Comparison of ENCODE assay signal across 24 cellular contexts in genomic region chr12:56864318-56864717, GRCh38.
A peak's percentile ranks its signal among the peaks of the same experiment; 100 is the strongest.
DNase-seq lines count a peak whose midpoint lies in the region; ATAC-seq, FAIRE-seq and TF ChIP-seq lines count a peak whose summit lies in the region.
"Had no signal": no experiment of that assay in that cellular context is flagged by ENCODE, and none has a peak within 500 bp of the region (broad histone marks: within the 10 kb centered on the region; RNA-seq: fewer than 3 reads in every experiment).

No MANE protein-coding gene starts in this region.

- no peak for DNase-seq in K562 (ENCODE audit: extremely low read depth in 1 of 4, low spot score in 3 of 4)
- no peak for DNase-seq in spleen
- DNase-seq in inferior parietal cortex (ENCODE audit: extremely low spot score), result no peak
- DNase-seq: DMS79; EL; GF-D8; HCEC 1CT; NCI-H1048; NCI-H1417 treated with DMSO at 0.1 percent for 48 hours; NCI-H187; NCI-H2081 treated with DMSO at 0.1 percent for 48 hours; NCI-H2171 treated with DMSO at 0.1 percent for 48 hours; NCI-H524; NCI-H774; NK-92 treated with Interleukin-12 subunit alpha and Interleukin-12 subunit beta, amount 100 ng/mL, for 24 hours; Right ventricle myocardium superior; RPMI8226; T-cell had no signal

- ATAC-seq in K562, result no peak
- no peak for ATAC-seq in activated CD4-positive, CD25-positive, alpha-beta regulatory T cell treated with anti-CD3 and anti-CD28 coated beads, Interleukin-2, amount 50 U/mL, for 24 hours
- ATAC-seq: T-cell had no signal

- no peak for TF ChIP-seq EP300 in K562 (IDR thresholded peaks at IDR 0.05; ENCODE audit: low read length)

- FAIRE-seq in K562 (lab: Jason Lieb, UNC), result no peak
- FAIRE-seq: GM12892, H1 had no signal

- no peaks in the 10 kb centered on the region for H3K79me2 ChIP-seq in K562 (ENCODE audit: control insufficient read depth, insufficient read depth, low read length)

- 0 out of 22 replicates have a peak, but pooled peaks cover 0 to 4% (median 0%) of the 10 kb centered on the region in 11 experiments for H3K36me3 ChIP-seq in BLaER1 treated with 17β-estradiol and CSF1 and Interleukin-3, amounts not matched to agents 10 nM and 100 nM
- no peaks in the 10 kb centered on the region for H3K36me3 ChIP-seq in HEK293 (ENCODE audit: control insufficient read depth in 2 of 2, insufficient read depth in 1 of 2, low read length in 2 of 2)
- no peaks in the 10 kb centered on the region for H3K36me3 ChIP-seq in K562 (ENCODE audit: control insufficient read depth, insufficient read depth, low read length)
- H3K36me3 ChIP-seq in subcutaneous abdominal adipose tissue (ENCODE audit: control insufficient read depth in 5 of 5, insufficient read depth in 5 of 5, low read length in 5 of 5), result no peaks in the 10 kb centered on the region
- no peaks in the 10 kb centered on the region for H3K36me3 ChIP-seq in spleen

- 46% methylated on average over 2 of the region's 2 CpGs for WGBS in K562 (ENCODE audit: insufficient coverage, low coverage, missing lambda C conversion rate)
- WGBS in spleen, 5 donors, result 58 to 100% (median 88%) methylated on average over 2 of the region's 2 CpGs

- H3K9me1 ChIP-seq in K562 (ENCODE audit: control insufficient read depth, insufficient read depth, low read length), result no peaks in the 10 kb centered on the region

- peak overlapping the region in 6 of 10 experiments; percentile 8 to 41 (median 31); a peak in 7 of 20 replicates for H3K4me3 ChIP-seq in BLaER1 treated with 17β-estradiol and CSF1 and Interleukin-3, amounts not matched to agents 10 nM and 100 nM
- H3K4me3 ChIP-seq in HEK293 (ENCODE audit: low read depth, low read length), result no peak overlapping the region
- no peak overlapping the region for H3K4me3 ChIP-seq in K562
- H3K4me3 ChIP-seq in subcutaneous abdominal adipose tissue (ENCODE audit: low read depth in 1 of 5, low read length in 5 of 5), result peak overlapping the region in 3 of 5 donors; percentile 18 to 44 (median 36)
- H3K4me3 ChIP-seq in spleen, result no peak overlapping the region

- TF ChIP-seq CTCF in HEK293 (tag by site-specific recombination; IDR thresholded peaks at IDR 0.05) (no peak), K562 (IDR thresholded peaks at IDR 0.05 in 2 of 3, conservative IDR thresholded peaks at IDR 0.05 in 1 of 3; ENCODE audit: insufficient read depth in 2 of 3, low read depth in 1 of 3, low read length in 3 of 3) (no peak), spleen (IDR thresholded peaks at IDR 0.05 in 8 of 11, conservative IDR thresholded peaks at IDR 0.05 in 3 of 11) (no peak)

- no peak overlapping the region for H3K9ac ChIP-seq in BLaER1 treated with 17β-estradiol and CSF1 and Interleukin-3, amounts not matched to agents 10 nM and 100 nM
- H3K9ac ChIP-seq in K562 (ENCODE audit: insufficient read depth in 1 of 2, low read depth in 2 of 2, low read length in 2 of 2) (no peak overlapping the region), subcutaneous abdominal adipose tissue (ENCODE audit: low read length in 5 of 5) (no peak overlapping the region)

- no peak overlapping the region for H3K4me2 ChIP-seq in BLaER1 treated with 17β-estradiol and CSF1 and Interleukin-3, amounts not matched to agents 10 nM and 100 nM
- no peak overlapping the region for H3K4me2 ChIP-seq in K562 (ENCODE audit: insufficient read depth, low read length)

- no peak overlapping the region for H2AFZ ChIP-seq in K562 (ENCODE audit: low read depth, low read length)

- in situ Hi-C loops in K562 (cut with MboI), result no loop called here

- intact Hi-C loops in K562 (cut with micrococcal nuclease), result no loop called here
- intact Hi-C loops in spleen (cut with DNase I; ENCODE audit: low total_unique reads), result no loop called here

- TF ChIP-seq POLR2A in K562 (conservative IDR thresholded peaks at IDR 0.05) (no peak), spleen (IDR thresholded peaks at IDR 0.05) (no peak)

- no peaks in the 10 kb centered on the region for H4K20me1 ChIP-seq in BLaER1 treated with 17β-estradiol and CSF1 and Interleukin-3, amounts not matched to agents 10 nM and 100 nM
- H4K20me1 ChIP-seq in K562 (replicated peaks; ENCODE audit: control insufficient read depth, insufficient read depth, low read length), result no peaks in the 10 kb centered on the region

- POLR2A ChIA-PET in HEK293 (lab: Yijun Ruan, JAX), result no interaction called here
- POLR2A ChIA-PET in K562 (lab: Yijun Ruan, JAX), result no interaction called here

- BruUV-seq in K562 (replicated peaks; lab: Mats Ljungman, UMichigan), result no TSS peak

- no peak for TF ChIP-seq RAD21 in K562 (CRISPR knock-in tag; conservative IDR thresholded peaks at IDR 0.05 in 1 of 2, IDR thresholded peaks at IDR 0.05 in 1 of 2)

- H3K9me3 ChIP-seq in BLaER1 treated with 17β-estradiol and CSF1 and Interleukin-3, amounts not matched to agents 10 nM and 100 nM (replicated peaks in 1 of 11), result peaks cover 85 to 95% (median 94%) of the 10 kb centered on the region in 11 experiments
- H3K9me3 ChIP-seq in HEK293 (ENCODE audit: control insufficient read depth, insufficient read depth, low read depth, low read length) (no peaks in the 10 kb centered on the region), K562 (replicated peaks; ENCODE audit: control insufficient read depth, insufficient read depth, low read depth, low read length) (peaks cover 17% of the 10 kb centered on the region), subcutaneous abdominal adipose tissue (ENCODE audit: control insufficient read depth in 5 of 5, low read length in 5 of 5) (peaks cover 16 to 57% (median 42%) of the 10 kb centered on the region in 5 donors), spleen (peaks cover 16 to 82% (median 66%) of the 10 kb centered on the region in 8 donors)

- no peaks in the 10 kb centered on the region for H3K4me1 ChIP-seq in BLaER1 treated with 17β-estradiol and CSF1 and Interleukin-3, amounts not matched to agents 10 nM and 100 nM
- H3K4me1 ChIP-seq in HEK293 (ENCODE audit: control insufficient read depth, insufficient read depth, low read length), result no peaks in the 10 kb centered on the region
- no peaks in the 10 kb centered on the region for H3K4me1 ChIP-seq in K562 (replicated peaks in 1 of 2; ENCODE audit: control insufficient read depth in 2 of 2, insufficient read depth in 2 of 2, low read length in 2 of 2)
- no peaks in the 10 kb centered on the region for H3K4me1 ChIP-seq in subcutaneous abdominal adipose tissue (ENCODE audit: control insufficient read depth in 5 of 5, insufficient read depth in 5 of 5, low read length in 5 of 5)
- H3K4me1 ChIP-seq in spleen, result no peaks in the 10 kb centered on the region

- CTCF ChIA-PET in HEK293 (lab: Yijun Ruan, JAX) (no interaction called here), K562 (lab: Yijun Ruan, JAX; ENCODE audit: low intra/inter-chr PET ratio) (no interaction called here)

- H3K27me3 ChIP-seq in BLaER1 treated with 17β-estradiol and CSF1 and Interleukin-3, amounts not matched to agents 10 nM and 100 nM, result no peaks in the 10 kb centered on the region
- H3K27me3 ChIP-seq in K562 (ENCODE audit: control insufficient read depth in 2 of 2, insufficient read depth in 2 of 2, low read length in 2 of 2) (no peaks in the 10 kb centered on the region), subcutaneous abdominal adipose tissue (ENCODE audit: control insufficient read depth in 5 of 5, insufficient read depth in 4 of 5, low read length in 5 of 5) (no peaks in the 10 kb centered on the region), spleen (replicated peaks in 1 of 7) (peaks cover 0 to 12% (median 0%) of the 10 kb centered on the region in 7 donors)

- no peak overlapping the region for H3K27ac ChIP-seq in BLaER1 treated with 17β-estradiol and CSF1 and Interleukin-3, amounts not matched to agents 10 nM and 100 nM
- H3K27ac ChIP-seq in HEK293 (ENCODE audit: extremely low read depth, low read depth, low read length) (no peak overlapping the region), K562 (ENCODE audit: extremely low read depth, low read depth, low read length) (no peak overlapping the region), subcutaneous abdominal adipose tissue (ENCODE audit: low read depth, low read length) (no peak overlapping the region), spleen (no peak overlapping the region)

TF ChIP-seq in HEK293, 187 proteins besides CTCF, POLR2A, EP300 and RAD21 (continues in another document):
- TF ChIP-seq ZNF394 (tag by site-specific recombination; IDR thresholded peaks at IDR 0.05; ENCODE audit: borderline replicate concordance), result no peak
- TF ChIP-seq ZNF16 (tag by site-specific recombination; IDR thresholded peaks at IDR 0.05; ENCODE audit: low read depth), result no peak

TF ChIP-seq in K562, 482 proteins besides CTCF, POLR2A, EP300 and RAD21 (continues in another document):
- TF ChIP-seq ZBTB17 (CRISPR knock-in tag; IDR thresholded peaks at IDR 0.05) (no peak), TRIM24 (IDR thresholded peaks at IDR 0.05) (no peak), TEAD4 (IDR thresholded peaks at IDR 0.05; ENCODE audit: low read length) (no peak), TEAD4 (CRISPR knock-in tag; IDR thresholded peaks at IDR 0.05; ENCODE audit: borderline replicate concordance) (no peak), THAP7 (CRISPR knock-in tag; IDR thresholded peaks at IDR 0.05) (no peak), HLTF (IDR thresholded peaks at IDR 0.05) (no peak), POLR3A (IDR thresholded peaks at IDR 0.05; ENCODE audit: borderline replicate concordance, extremely low read depth, insufficient read depth, insufficient read length) (no peak), RBM22 (IDR thresholded peaks at IDR 0.05; ENCODE audit: low read depth, low read length, poor library complexity, severe bottlenecking) (no peak), SP2 (IDR thresholded peaks at IDR 0.05; ENCODE audit: extremely low read depth, low read depth, low read length, poor library complexity, severe bottlenecking) (no peak), BDP1 (IDR thresholded peaks at IDR 0.05; ENCODE audit: insufficient read depth, insufficient read length) (no peak), TRIM28 (IDR thresholded peaks at IDR 0.05) (peak; percentile 81)

Comparison
In these comparisons a context has a peak if more than half of its experiments do, and no peak if none do; other contexts are left out.
1. H3K4me3 ChIP-seq: peak in BLaER1 treated with 17β-estradiol and CSF1 and Interleukin-3, amounts not matched to agents 10 nM and 100 nM (6 of 10) and subcutaneous abdominal adipose tissue (3 of 5); none in HEK293 (single experiment), K562 (single experiment) and spleen (0 of 8).